In genomic region chr6:162343196-162343901, GRCh38 we compare ENCODE assay signal across 2 cellular contexts.
TF ChIP-seq lines count a peak whose summit lies in the region.

No MANE protein-coding gene starts in this region.

TF ChIP-seq in H1, 55 proteins besides CTCF, POLR2A, EP300 and RAD21 (continued from another document):
- TF ChIP-seq BRCA1 (IDR thresholded peaks at IDR 0.05; ENCODE audit: low read depth, low read length) (no peak), MAFK (IDR thresholded peaks at IDR 0.05; ENCODE audit: low read depth, low read length) (no peak), TBP (IDR thresholded peaks at IDR 0.05; ENCODE audit: low read depth, low read length) (no peak), TEAD4 (IDR thresholded peaks at IDR 0.05; ENCODE audit: low read depth, low read length) (no peak), JUND (IDR thresholded peaks at IDR 0.05; ENCODE audit: low read length) (no peak), KDM4A (IDR thresholded peaks at IDR 0.05; ENCODE audit: low read depth, low read length, severe bottlenecking) (no peak), EZH2 (IDR thresholded peaks at IDR 0.05; ENCODE audit: low read depth, low read length, severe bottlenecking) (no peak), KDM5A (IDR thresholded peaks at IDR 0.05; ENCODE audit: low read length) (no peak), ASH2L (IDR thresholded peaks at IDR 0.05; ENCODE audit: low read length) (no peak)

TF ChIP-seq in neural cell, 6 proteins besides CTCF, POLR2A, EP300 and RAD21 (continued from another document):
- TF ChIP-seq REST (IDR thresholded peaks at IDR 0.05; ENCODE audit: borderline replicate concordance) (no peak), TAF1 (IDR thresholded peaks at IDR 0.05; ENCODE audit: low read depth) (no peak)
